In genomic region chr2:73343992-73344391, GRCh38 we compare ENCODE assay signal across 24 cellular contexts. TPM values are rescaled to one million over a fixed set of nuclear protein-coding genes. Genes with fewer than 3 reads are reported as not detected.
DNase-seq lines count a peak whose midpoint lies in the region; ATAC-seq lines count a peak whose summit lies in the region.
"Had no signal": no experiment of that assay in that cellular context is flagged by ENCODE, and none has a peak within 500 bp of the region (broad histone marks: within the 10 kb centered on the region; RNA-seq: fewer than 3 reads in every experiment).

No MANE protein-coding gene starts in this region.

- no peak overlapping the region for H3K4me3 Mint-ChIP-seq in activated CD4-positive, alpha-beta T cell treated with anti-CD3 and anti-CD28 coated beads, Interleukin-2, amount 10 ng/mL, durations not matched to agents 24 days and 14 days
- no peak overlapping the region for H3K4me3 Mint-ChIP-seq in activated CD4-positive, alpha-beta T cell treated with anti-CD3 and anti-CD28 coated beads for 36 hours
- H3K4me3 Mint-ChIP-seq in activated naive CD4-positive, alpha-beta T cell treated with anti-CD3 and anti-CD28 coated beads, Interleukin-2, amount 10 ng/mL, durations not matched to agents 7 days and 5 days: no peak overlapping the region
- H3K4me3 Mint-ChIP-seq: B cell; CD8-positive, alpha-beta memory T cell; GM23338; HFFc6 had no signal

- H3K36me3 Mint-ChIP-seq in activated CD4-positive, alpha-beta T cell treated with anti-CD3 and anti-CD28 coated beads, Interleukin-2, amount 10 ng/mL, durations not matched to agents 24 days and 14 days (ENCODE audit: low read depth): no peaks in the 10 kb centered on the region
- H3K36me3 Mint-ChIP-seq in activated CD4-positive, alpha-beta T cell treated with anti-CD3 and anti-CD28 coated beads for 36 hours (ENCODE audit: low read depth): no peaks in the 10 kb centered on the region
- no peaks in the 10 kb centered on the region for H3K36me3 Mint-ChIP-seq in activated naive CD4-positive, alpha-beta T cell treated with anti-CD3 and anti-CD28 coated beads, Interleukin-2, amount 10 ng/mL, durations not matched to agents 7 days and 5 days
- H3K36me3 Mint-ChIP-seq: CD8-positive, alpha-beta memory T cell had no signal

- peaks cover 6% of the 10 kb centered on the region for H3K27me3 Mint-ChIP-seq in activated CD4-positive, alpha-beta T cell treated with anti-CD3 and anti-CD28 coated beads, Interleukin-2, amount 10 ng/mL, durations not matched to agents 24 days and 14 days
- peaks cover 11% of the 10 kb centered on the region for H3K27me3 Mint-ChIP-seq in activated CD4-positive, alpha-beta T cell treated with anti-CD3 and anti-CD28 coated beads for 36 hours
- H3K27me3 Mint-ChIP-seq in activated naive CD4-positive, alpha-beta T cell treated with anti-CD3 and anti-CD28 coated beads, Interleukin-2, amount 10 ng/mL, durations not matched to agents 7 days and 5 days: peaks cover 3% of the 10 kb centered on the region

- no peaks in the 10 kb centered on the region for H3K9me3 Mint-ChIP-seq in activated CD4-positive, alpha-beta T cell treated with anti-CD3 and anti-CD28 coated beads, Interleukin-2, amount 10 ng/mL, durations not matched to agents 24 days and 14 days
- no peaks in the 10 kb centered on the region for H3K9me3 Mint-ChIP-seq in activated CD4-positive, alpha-beta T cell treated with anti-CD3 and anti-CD28 coated beads for 36 hours (ENCODE audit: low read depth)
- H3K9me3 Mint-ChIP-seq in activated naive CD4-positive, alpha-beta T cell treated with anti-CD3 and anti-CD28 coated beads, Interleukin-2, amount 10 ng/mL, durations not matched to agents 7 days and 5 days: no peaks in the 10 kb centered on the region
- H3K9me3 Mint-ChIP-seq: CD8-positive, alpha-beta memory T cell; GM23338; HFFc6 had no signal

- no peaks in the 10 kb centered on the region for H3K9me3 ChIP-seq in SK-N-MC (ENCODE audit: low read depth, low read length)
- H3K9me3 ChIP-seq: Peyer's patch had no signal

- H3K27ac Mint-ChIP-seq in activated CD4-positive, alpha-beta T cell treated with anti-CD3 and anti-CD28 coated beads, Interleukin-2, amount 10 ng/mL, durations not matched to agents 24 days and 14 days: no peak overlapping the region
- H3K27ac Mint-ChIP-seq in activated CD4-positive, alpha-beta T cell treated with anti-CD3 and anti-CD28 coated beads for 36 hours: no peak overlapping the region
- no peak overlapping the region for H3K27ac Mint-ChIP-seq in activated naive CD4-positive, alpha-beta T cell treated with anti-CD3 and anti-CD28 coated beads, Interleukin-2, amount 10 ng/mL, durations not matched to agents 7 days and 5 days
- H3K27ac Mint-ChIP-seq: B cell; CD8-positive, alpha-beta memory T cell; GM23338; HFFc6 had no signal

- H3K36me3 ChIP-seq in SK-N-MC (ENCODE audit: insufficient read depth, low read length): no peaks in the 10 kb centered on the region
- H3K36me3 ChIP-seq: HAP-1, Peyer's patch had no signal

- POLR2A ChIA-PET in activated CD4-positive, alpha-beta T cell treated with anti-CD3 and anti-CD28 coated beads for 36 hours (lab: Charles Lee): no interaction called here

- H3K27ac ChIP-seq in SK-N-MC: peak overlapping the region; percentile 99
- H3K27ac ChIP-seq: C4-2B, KMS-11, Peyer's patch had no signal

- DNase-seq in activated CD4-positive, alpha-beta T cell treated with anti-CD3 and anti-CD28 coated beads, Interleukin-2, amount 10 ng/mL, durations not matched to agents 24 days and 14 days: peak; percentile 41
- no peak for DNase-seq in activated CD4-positive, alpha-beta T cell treated with anti-CD3 and anti-CD28 coated beads for 36 hours
- DNase-seq in KBM-7 (peak; percentile 4), SK-N-MC (ENCODE audit: low read depth, low spot score) (no peak), putamen (ENCODE audit: low spot score) (peak; percentile 67), NCI-H345 (lab: John Stamatoyannopoulos, UW) (no peak)
- no peak for DNase-seq in activated naive CD4-positive, alpha-beta T cell treated with anti-CD3 and anti-CD28 coated beads, Interleukin-2, amount 10 ng/mL, durations not matched to agents 7 days and 5 days
- DNase-seq: CD8-positive, alpha-beta memory T cell; HFFc6; MM.1S; NCI-H1092; NCI-H1417 treated with DMSO at 0.1 percent for 48 hours; NCI-H1694 treated with DMSO at 0.1 percent for 48 hours; NCI-H2107; NCI-H446 treated with DMSO at 0.1 percent for 48 hours; NCI-H526; Peyer's patch; SHP77 treated with DMSO at 0.1 percent for 48 hours had no signal

- H3K9ac ChIP-seq in SK-N-MC (ENCODE audit: insufficient read length): peak overlapping the region; percentile 27
- H3K9ac ChIP-seq: KMS-11 had no signal

- no peak overlapping the region for H3K4me3 ChIP-seq in SK-N-MC
- H3K4me3 ChIP-seq: GM23338, HAP-1, Peyer's patch had no signal

- intact Hi-C loops in activated CD4-positive, alpha-beta T cell treated with anti-CD3 and anti-CD28 coated beads, Interleukin-2, amount 10 ng/mL, durations not matched to agents 24 days and 14 days (cut with micrococcal nuclease): no loop called here
- intact Hi-C loops in activated CD4-positive, alpha-beta T cell treated with anti-CD3 and anti-CD28 coated beads for 36 hours (cut with DNase I, micrococcal nuclease): no loop called here

- in situ Hi-C loops in KBM-7 (cut with MboI; ENCODE audit: low pct_unique_long_range_greater_than_20kb, low sequenced_read_pairs): no loop called here

- CTCF ChIA-PET in activated CD4-positive, alpha-beta T cell treated with anti-CD3 and anti-CD28 coated beads for 36 hours (lab: Charles Lee): interaction anchor here (1.0 kb wide), 1 partner anchor 53 kb away, joined by 3 read pairs; no protein-coding TSS in a partner anchor
- CTCF ChIA-PET in activated naive CD4-positive, alpha-beta T cell treated with anti-CD3 and anti-CD28 coated beads, Interleukin-2, amount 10 ng/mL, durations not matched to agents 7 days and 5 days (lab: Charles Lee): no interaction called here

- no peaks in the 10 kb centered on the region for H3K4me1 Mint-ChIP-seq in activated CD4-positive, alpha-beta T cell treated with anti-CD3 and anti-CD28 coated beads, Interleukin-2, amount 10 ng/mL, durations not matched to agents 24 days and 14 days
- no peaks in the 10 kb centered on the region for H3K4me1 Mint-ChIP-seq in activated CD4-positive, alpha-beta T cell treated with anti-CD3 and anti-CD28 coated beads for 36 hours
- H3K4me1 Mint-ChIP-seq in activated naive CD4-positive, alpha-beta T cell treated with anti-CD3 and anti-CD28 coated beads, Interleukin-2, amount 10 ng/mL, durations not matched to agents 7 days and 5 days: no peaks in the 10 kb centered on the region
- H3K4me1 Mint-ChIP-seq: B cell; CD8-positive, alpha-beta memory T cell; GM23338 had no signal

- no peak for ATAC-seq in activated CD4-positive, alpha-beta T cell treated with anti-CD3 and anti-CD28 coated beads for 36 hours
- ATAC-seq: GM23338 had no signal

RNA-seq across cellular contexts. Expression of gene ALMS1, which starts 41.6 kb away (rescaled TPM):
- total RNA-seq in activated CD4-positive, alpha-beta T cell treated with anti-CD3 and anti-CD28 coated beads, Interleukin-2, amount 10 ng/mL, durations not matched to agents 24 days and 14 days: 19.6 and 21.9 TPM in 2 replicates
- 10 to 100 TPM; 19.2 to 24.0 TPM for total RNA-seq in activated CD4-positive, alpha-beta T cell treated with anti-CD3 and anti-CD28 coated beads for 36 hours

RNA-seq across cellular contexts. Expression of gene EGR4, which starts 50.6 kb away (rescaled TPM):
- 1.2 and 1.5 TPM in 2 replicates for total RNA-seq in activated CD4-positive, alpha-beta T cell treated with anti-CD3 and anti-CD28 coated beads, Interleukin-2, amount 10 ng/mL, durations not matched to agents 24 days and 14 days
- total RNA-seq in activated CD4-positive, alpha-beta T cell treated with anti-CD3 and anti-CD28 coated beads for 36 hours: under 1 TPM; 0.18 to 0.41 TPM
- total RNA-seq: GM23338, HFFc6, OCI-LY7, Peyer's patch had no signal

RNA-seq across cellular contexts. Expression of gene FBXO41, which starts 59.7 kb away (rescaled TPM):
- total RNA-seq in activated CD4-positive, alpha-beta T cell treated with anti-CD3 and anti-CD28 coated beads, Interleukin-2, amount 10 ng/mL, durations not matched to agents 24 days and 14 days: 32.2 and 33.8 TPM in 2 replicates
- total RNA-seq in activated CD4-positive, alpha-beta T cell treated with anti-CD3 and anti-CD28 coated beads for 36 hours: 10 to 100 TPM; 27.7 to 29.5 TPM

Comparison
In these comparisons a context has a peak if more than half of its experiments do, and no peak if none do; other contexts are left out.
1. DNase-seq: peak in activated CD4-positive, alpha-beta T cell treated with anti-CD3 and anti-CD28 coated beads, Interleukin-2, amount 10 ng/mL, durations not matched to agents 24 days and 14 days (single experiment), KBM-7 (single experiment) and putamen (single experiment); none in activated CD4-positive, alpha-beta T cell treated with anti-CD3 and anti-CD28 coated beads for 36 hours (single experiment), SK-N-MC (single experiment), NCI-H345 (single experiment) and activated naive CD4-positive, alpha-beta T cell treated with anti-CD3 and anti-CD28 coated beads, Interleukin-2, amount 10 ng/mL, durations not matched to agents 7 days and 5 days (single experiment).